8 cellular contexts compared by ENCODE assay signal in genomic region chr3:184005981-184006507, GRCh38.
A peak's percentile ranks its signal among the peaks of the same experiment; 100 is the strongest.
DNase-seq lines count a peak whose midpoint lies in the region; ATAC-seq and TF ChIP-seq lines count a peak whose summit lies in the region.

No MANE protein-coding gene starts in this region.

- intact Hi-C loops in head of caudate nucleus (cut with DNase I) = no loop called here

- TF ChIP-seq CTCF in VCaP (conservative IDR thresholded peaks at IDR 0.05) = no peak

- ATAC-seq in activated CD4-positive, CD25-positive, alpha-beta regulatory T cell treated with anti-CD3 and anti-CD28 coated beads, Interleukin-2, amount 50 U/mL, for 24 hours = peak; percentile 46 to 63
- ATAC-seq in HG02588 (IDR thresholded peaks at IDR 0.05; ENCODE audit: unreplicated experiment) = peak; percentile 75

- H3K27ac ChIP-seq in VCaP = peak overlapping the region; percentile 84

- no peak for DNase-seq in activated CD4-positive, CD25-positive, alpha-beta regulatory T cell treated with anti-CD3 and anti-CD28 coated beads, Interleukin-2, amount 50 U/mL, for 72 hours
- DNase-seq in NCI-H1694 (lab: John Stamatoyannopoulos, UW) = peak; percentile 41
- DNase-seq in head of caudate nucleus = peak in 38 of 42 donors; percentile 14 to 71 (median 38)
- peak; percentile 29 for DNase-seq in putamen (ENCODE audit: low spot score)
- no peak for DNase-seq in EL

Comparison
In these comparisons a context has a peak if more than half of its experiments do, and no peak if none do; other contexts are left out.
1. DNase-seq: peak in NCI-H1694 (single experiment), head of caudate nucleus (38 of 42) and putamen (single experiment); none in activated CD4-positive, CD25-positive, alpha-beta regulatory T cell treated with anti-CD3 and anti-CD28 coated beads, Interleukin-2, amount 50 U/mL, for 72 hours (single experiment) and EL (single experiment).